2 cellular contexts compared by ENCODE assay signal in the genomic region with DNA sequence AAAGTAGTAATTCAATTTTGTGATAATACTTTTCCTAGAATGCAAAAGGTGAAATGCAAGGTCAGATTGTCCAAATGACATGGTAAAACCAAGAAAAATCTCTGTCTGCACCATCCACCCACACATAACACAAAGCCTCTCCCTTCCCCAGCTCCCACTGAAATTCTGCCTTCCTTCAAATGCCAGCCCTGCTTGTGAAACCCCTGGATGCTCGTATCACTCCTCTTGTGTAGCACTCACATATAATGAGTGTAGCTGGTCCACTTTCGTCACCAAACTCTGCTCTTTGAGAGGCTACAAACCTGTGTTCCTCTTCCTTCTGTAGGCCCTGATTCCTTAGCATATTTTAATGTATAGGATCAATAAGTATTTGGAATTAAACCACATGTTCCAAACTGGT.
TF ChIP-seq lines count a peak whose summit lies in the region.

No MANE protein-coding gene starts in this region.

TF ChIP-seq in IMR-90, 13 proteins besides CTCF, POLR2A, EP300 and RAD21 (continued from another document):
- no peak for TF ChIP-seq CEBPB (IDR thresholded peaks at IDR 0.05; ENCODE audit: low read depth, low read length)
- TF ChIP-seq, protein P1, sequence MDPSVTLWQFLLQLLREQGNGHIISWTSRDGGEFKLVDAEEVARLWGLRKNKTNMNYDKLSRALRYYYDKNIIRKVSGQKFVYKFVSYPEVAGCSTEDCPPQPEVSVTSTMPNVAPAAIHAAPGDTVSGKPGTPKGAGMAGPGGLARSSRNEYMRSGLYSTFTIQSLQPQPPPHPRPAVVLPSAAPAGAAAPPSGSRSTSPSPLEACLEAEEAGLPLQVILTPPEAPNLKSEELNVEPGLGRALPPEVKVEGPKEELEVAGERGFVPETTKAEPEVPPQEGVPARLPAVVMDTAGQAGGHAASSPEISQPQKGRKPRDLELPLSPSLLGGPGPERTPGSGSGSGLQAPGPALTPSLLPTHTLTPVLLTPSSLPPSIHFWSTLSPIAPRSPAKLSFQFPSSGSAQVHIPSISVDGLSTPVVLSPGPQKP (IDR thresholded peaks at IDR 0.05; ENCODE audit: borderline replicate concordance, low read depth, low read length): no peak
- no peak for TF ChIP-seq BHLHE40 (IDR thresholded peaks at IDR 0.05; ENCODE audit: low read depth, low read length)
- TF ChIP-seq MXI1 (IDR thresholded peaks at IDR 0.05; ENCODE audit: borderline replicate concordance, low read depth, low read length): no peak
- TF ChIP-seq, protein P2, sequence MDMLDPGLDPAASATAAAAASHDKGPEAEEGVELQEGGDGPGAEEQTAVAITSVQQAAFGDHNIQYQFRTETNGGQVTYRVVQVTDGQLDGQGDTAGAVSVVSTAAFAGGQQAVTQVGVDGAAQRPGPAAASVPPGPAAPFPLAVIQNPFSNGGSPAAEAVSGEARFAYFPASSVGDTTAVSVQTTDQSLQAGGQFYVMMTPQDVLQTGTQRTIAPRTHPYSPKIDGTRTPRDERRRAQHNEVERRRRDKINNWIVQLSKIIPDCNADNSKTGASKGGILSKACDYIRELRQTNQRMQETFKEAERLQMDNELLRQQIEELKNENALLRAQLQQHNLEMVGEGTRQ (IDR thresholded peaks at IDR 0.05; ENCODE audit: low read depth, low read length): no peak
- TF ChIP-seq RFX5 (IDR thresholded peaks at IDR 0.05; ENCODE audit: low read depth, low read length): no peak
- TF ChIP-seq CHD1 (IDR thresholded peaks at IDR 0.05; ENCODE audit: low read depth, low read length): no peak
- TF ChIP-seq RCOR1 (IDR thresholded peaks at IDR 0.05; ENCODE audit: insufficient replicate concordance, low read length): no peak
- no peak for TF ChIP-seq MAFK (IDR thresholded peaks at IDR 0.05; ENCODE audit: low read depth, low read length)
- no peak for TF ChIP-seq FOS (IDR thresholded peaks at IDR 0.05; ENCODE audit: low read depth, low read length)
- TF ChIP-seq NFE2L2 (IDR thresholded peaks at IDR 0.05; ENCODE audit: low read depth, low read length): no peak

TF ChIP-seq in GM12878, 131 proteins besides CTCF, POLR2A, EP300 and RAD21 (continued from another document):
- TF ChIP-seq SPI1 (IDR thresholded peaks at IDR 0.05; ENCODE audit: borderline replicate concordance, insufficient read depth, low read depth, low read length): no peak
- no peak for TF ChIP-seq BCLAF1 (IDR thresholded peaks at IDR 0.05)
- no peak for TF ChIP-seq IKZF2 (IDR thresholded peaks at IDR 0.05)
- no peak for TF ChIP-seq CHD1 (IDR thresholded peaks at IDR 0.05; ENCODE audit: low read depth, low read length)
- no peak for TF ChIP-seq BCL11A (IDR thresholded peaks at IDR 0.05; ENCODE audit: low read depth, low read length)
- TF ChIP-seq, protein P3, sequence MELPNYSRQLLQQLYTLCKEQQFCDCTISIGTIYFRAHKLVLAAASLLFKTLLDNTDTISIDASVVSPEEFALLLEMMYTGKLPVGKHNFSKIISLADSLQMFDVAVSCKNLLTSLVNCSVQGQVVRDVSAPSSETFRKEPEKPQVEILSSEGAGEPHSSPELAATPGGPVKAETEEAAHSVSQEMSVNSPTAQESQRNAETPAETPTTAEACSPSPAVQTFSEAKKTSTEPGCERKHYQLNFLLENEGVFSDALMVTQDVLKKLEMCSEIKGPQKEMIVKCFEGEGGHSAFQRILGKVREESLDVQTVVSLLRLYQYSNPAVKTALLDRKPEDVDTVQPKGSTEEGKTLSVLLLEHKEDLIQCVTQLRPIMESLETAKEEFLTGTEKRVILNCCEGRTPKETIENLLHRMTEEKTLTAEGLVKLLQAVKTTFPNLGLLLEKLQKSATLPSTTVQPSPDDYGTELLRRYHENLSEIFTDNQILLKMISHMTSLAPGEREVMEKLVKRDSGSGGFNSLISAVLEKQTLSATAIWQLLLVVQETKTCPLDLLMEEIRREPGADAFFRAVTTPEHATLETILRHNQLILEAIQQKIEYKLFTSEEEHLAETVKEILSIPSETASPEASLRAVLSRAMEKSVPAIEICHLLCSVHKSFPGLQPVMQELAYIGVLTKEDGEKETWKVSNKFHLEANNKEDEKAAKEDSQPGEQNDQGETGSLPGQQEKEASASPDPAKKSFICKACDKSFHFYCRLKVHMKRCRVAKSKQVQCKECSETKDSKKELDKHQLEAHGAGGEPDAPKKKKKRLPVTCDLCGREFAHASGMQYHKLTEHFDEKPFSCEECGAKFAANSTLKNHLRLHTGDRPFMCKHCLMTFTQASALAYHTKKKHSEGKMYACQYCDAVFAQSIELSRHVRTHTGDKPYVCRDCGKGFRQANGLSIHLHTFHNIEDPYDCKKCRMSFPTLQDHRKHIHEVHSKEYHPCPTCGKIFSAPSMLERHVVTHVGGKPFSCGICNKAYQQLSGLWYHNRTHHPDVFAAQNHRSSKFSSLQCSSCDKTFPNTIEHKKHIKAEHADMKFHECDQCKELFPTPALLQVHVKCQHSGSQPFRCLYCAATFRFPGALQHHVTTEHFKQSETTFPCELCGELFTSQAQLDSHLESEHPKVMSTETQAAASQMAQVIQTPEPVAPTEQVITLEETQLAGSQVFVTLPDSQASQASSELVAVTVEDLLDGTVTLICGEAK (IDR thresholded peaks at IDR 0.05; ENCODE audit: borderline replicate concordance): no peak
- TF ChIP-seq EGR1 (IDR thresholded peaks at IDR 0.05; ENCODE audit: borderline replicate concordance in 1 of 2, low read depth in 2 of 2, low read length in 2 of 2): no peak
- TF ChIP-seq CBX5 (IDR thresholded peaks at IDR 0.05; ENCODE audit: low read depth): no peak
- no peak for TF ChIP-seq PAX5 (IDR thresholded peaks at IDR 0.05; ENCODE audit: borderline replicate concordance, low read depth, low read length)
- TF ChIP-seq, protein P4, sequence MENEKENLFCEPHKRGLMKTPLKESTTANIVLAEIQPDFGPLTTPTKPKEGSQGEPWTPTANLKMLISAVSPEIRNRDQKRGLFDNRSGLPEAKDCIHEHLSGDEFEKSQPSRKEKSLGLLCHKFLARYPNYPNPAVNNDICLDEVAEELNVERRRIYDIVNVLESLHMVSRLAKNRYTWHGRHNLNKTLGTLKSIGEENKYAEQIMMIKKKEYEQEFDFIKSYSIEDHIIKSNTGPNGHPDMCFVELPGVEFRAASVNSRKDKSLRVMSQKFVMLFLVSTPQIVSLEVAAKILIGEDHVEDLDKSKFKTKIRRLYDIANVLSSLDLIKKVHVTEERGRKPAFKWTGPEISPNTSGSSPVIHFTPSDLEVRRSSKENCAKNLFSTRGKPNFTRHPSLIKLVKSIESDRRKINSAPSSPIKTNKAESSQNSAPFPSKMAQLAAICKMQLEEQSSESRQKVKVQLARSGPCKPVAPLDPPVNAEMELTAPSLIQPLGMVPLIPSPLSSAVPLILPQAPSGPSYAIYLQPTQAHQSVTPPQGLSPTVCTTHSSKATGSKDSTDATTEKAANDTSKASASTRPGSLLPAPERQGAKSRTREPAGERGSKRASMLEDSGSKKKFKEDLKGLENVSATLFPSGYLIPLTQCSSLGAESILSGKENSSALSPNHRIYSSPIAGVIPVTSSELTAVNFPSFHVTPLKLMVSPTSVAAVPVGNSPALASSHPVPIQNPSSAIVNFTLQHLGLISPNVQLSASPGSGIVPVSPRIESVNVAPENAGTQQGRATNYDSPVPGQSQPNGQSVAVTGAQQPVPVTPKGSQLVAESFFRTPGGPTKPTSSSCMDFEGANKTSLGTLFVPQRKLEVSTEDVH (IDR thresholded peaks at IDR 0.05; ENCODE audit: low read depth, partially characterized antibody): no peak
- TF ChIP-seq SUZ12 (IDR thresholded peaks at IDR 0.05; ENCODE audit: unreplicated experiment): no peak
- no peak for TF ChIP-seq RFX5 (IDR thresholded peaks at IDR 0.05; ENCODE audit: low read depth, low read length)
